ENCODE assay signal across 31 cellular contexts in the genomic region with DNA sequence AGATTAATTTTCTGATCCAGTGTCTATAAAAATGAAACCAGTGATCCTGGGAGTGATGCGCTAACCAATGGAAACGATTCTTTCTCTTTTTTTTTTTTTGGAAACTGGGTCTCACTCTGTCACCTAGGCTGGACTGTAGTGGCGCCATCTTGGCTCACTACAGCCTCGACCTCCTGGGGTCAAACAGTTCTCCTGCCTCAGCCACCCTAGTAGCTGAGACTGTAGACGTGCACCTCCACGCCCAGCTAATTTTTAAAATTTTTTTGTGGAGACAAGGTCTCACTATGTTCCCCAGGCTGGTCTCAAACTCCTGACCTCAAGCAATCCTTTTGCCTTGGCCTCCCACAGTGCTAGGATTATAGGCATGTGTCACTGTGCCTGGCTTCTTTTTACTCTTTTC. TPM values are rescaled to one million over a fixed set of nuclear protein-coding genes. Genes with fewer than 3 reads are reported as not detected.
DNase-seq lines count a peak whose midpoint lies in the region; ATAC-seq, FAIRE-seq and TF ChIP-seq lines count a peak whose summit lies in the region.
"Had no signal": no experiment of that assay in that cellular context is flagged by ENCODE, and none has a peak within 500 bp of the region (broad histone marks: within the 10 kb centered on the region; RNA-seq: fewer than 3 reads in every experiment).

No MANE protein-coding gene starts in this region.

- H3K4me1 ChIP-seq in ACC112 (ENCODE audit: control insufficient read depth, insufficient read depth, low read length, unreplicated experiment) (peaks cover 18% of the 10 kb centered on the region), GM23248 (ENCODE audit: insufficient read depth) (peaks cover 26% of the 10 kb centered on the region), osteoblast (ENCODE audit: insufficient read depth, low read length) (peaks cover 29% of the 10 kb centered on the region), right atrium auricular region (peaks cover 0 to 10% of the 10 kb centered on the region in 2 donors)

- H4K20me1 ChIP-seq in GM23248 (ENCODE audit: insufficient read depth) (no peaks in the 10 kb centered on the region), osteoblast (ENCODE audit: insufficient read depth, low read length) (no peaks in the 10 kb centered on the region)
- H4K20me1 ChIP-seq: BLaER1 had no signal

- peaks cover 20% of the 10 kb centered on the region for H3F3A ChIP-seq in GM23248 (ENCODE audit: insufficient read depth)

- H3K36me3 Mint-ChIP-seq in naive thymus-derived CD8-positive, alpha-beta T cell, result no peaks in the 10 kb centered on the region

- H3K9ac ChIP-seq in GM23248, result peak overlapping the region; percentile 28; the same call in 1 of the 2 replicates
- H3K9ac ChIP-seq: BLaER1 had no signal

- H3K27me3 Mint-ChIP-seq in naive thymus-derived CD8-positive, alpha-beta T cell, result peaks cover 0 to 5% (median 0%) of the 10 kb centered on the region in 5 donors
- H3K27me3 Mint-ChIP-seq: activated CD4-positive, alpha-beta T cell treated with anti-CD3 and anti-CD28 coated beads, Interleukin-2, amount 10 ng/mL, durations not matched to agents 24 days and 14 days; stimulated activated naive CD8-positive, alpha-beta T cell treated with anti-CD3 and anti-CD28 coated beads, Interleukin-15, Interleukin-2, amounts not matched to agents 100 ng/mL and 50 ng/mL, for 24 hours had no signal

- peaks cover 6 to 18% (median 15%) of the 10 kb centered on the region in 4 donors for H3K4me1 Mint-ChIP-seq in naive thymus-derived CD8-positive, alpha-beta T cell

- H3K36me3 ChIP-seq in ACC112 (ENCODE audit: insufficient read depth, low read length) (no peaks in the 10 kb centered on the region), GM23248 (ENCODE audit: low read depth) (no peaks in the 10 kb centered on the region), brain microvascular endothelial cell (replicated peaks) (no peaks in the 10 kb centered on the region), osteoblast (ENCODE audit: insufficient read depth, low read length) (no peaks in the 10 kb centered on the region), right atrium auricular region (no peaks in the 10 kb centered on the region)
- H3K36me3 ChIP-seq: BLaER1, gastroesophageal sphincter, lower lobe of right lung, ovary, thyroid gland, vagina had no signal

- ATAC-seq in naive thymus-derived CD8-positive, alpha-beta T cell, result no peak
- ATAC-seq: activated naive CD8-positive, alpha-beta T cell treated with anti-CD3 and anti-CD28 coated beads, Interleukin-2, amount 50 U/mL, for 24 hours; gastroesophageal sphincter; lower lobe of right lung; Panc1 had no signal

- H3K27ac ChIP-seq in ACC112 (ENCODE audit: low read depth, low read length) (peak overlapping the region; percentile 71), GM23248 (peak overlapping the region; percentile 58), brain microvascular endothelial cell (peak overlapping the region; percentile 73), osteoblast (ENCODE audit: low read depth, low read length) (peak overlapping the region; percentile 73), right atrium auricular region (no peak overlapping the region)
- H3K27ac ChIP-seq: BLaER1, gastroesophageal sphincter, hepatocyte, lower lobe of right lung, ovary, thyroid gland, vagina, WERI-Rb-1 had no signal

- WGBS in GM23248 (ENCODE audit: low coverage in 1 of 2, low lambda C conversion rate in 2 of 2, missing lambda C conversion rate in 2 of 2), 2 experiments, result 84 to 90% methylated on average over 6 of the region's 6 CpGs

- H3K27me3 ChIP-seq in ACC112 (ENCODE audit: insufficient read depth, low read length) (no peaks in the 10 kb centered on the region), GM23248 (replicated peaks; ENCODE audit: insufficient read depth) (no peaks in the 10 kb centered on the region), brain microvascular endothelial cell (replicated peaks) (no peaks in the 10 kb centered on the region), osteoblast (ENCODE audit: insufficient read depth, low read length) (no peaks in the 10 kb centered on the region), right atrium auricular region (no peaks in the 10 kb centered on the region)
- H3K27me3 ChIP-seq: BLaER1, gastroesophageal sphincter, hepatocyte, ovary, thyroid gland, vagina had no signal

- FAIRE-seq in GM12892 (lab: Jason Lieb, UNC), result no peak
- FAIRE-seq: G401.6 had no signal

- in situ Hi-C loops in GM23248 (cut with MboI), result no loop called here
- in situ Hi-C loops in brain microvascular endothelial cell (cut with HindIII; ENCODE audit: low pct_ligation_motif_present, low sequenced_read_pairs), result no loop called here
- in situ Hi-C loops in GM13976 (cut with MboI; ENCODE audit: low sequenced_read_pairs, unreplicated experiment), result no loop called here

- POLR2A ChIA-PET in naive thymus-derived CD8-positive, alpha-beta T cell (lab: Charles Lee), result no interaction called here

- H3K9me3 ChIP-seq in GM23248 (ENCODE audit: low read depth), result no peaks in the 10 kb centered on the region
- no peaks in the 10 kb centered on the region for H3K9me3 ChIP-seq in osteoblast (ENCODE audit: low read depth, low read length)
- no peaks in the 10 kb centered on the region for H3K9me3 ChIP-seq in right atrium auricular region
- H3K9me3 ChIP-seq: BLaER1, gastroesophageal sphincter, lower lobe of right lung, ovary, thyroid gland, vagina had no signal

- no peak for TF ChIP-seq POLR2A in GM12892 (IDR thresholded peaks at IDR 0.05; ENCODE audit: low read depth, low read length)

- TF ChIP-seq CTCF in brain microvascular endothelial cell (IDR thresholded peaks at IDR 0.05; ENCODE audit: low read depth, low read length, missing control alignments) (no peak), osteoblast (IDR thresholded peaks at IDR 0.05; ENCODE audit: extremely low read depth, low read depth, low read length) (no peak), right atrium auricular region (IDR thresholded peaks at IDR 0.05) (no peak), GM13976 (IDR thresholded peaks at IDR 0.05; ENCODE audit: borderline replicate concordance, control extremely low read depth, extremely low read depth, insufficient read depth, missing control alignments) (no peak)

- H3K4me3 ChIP-seq in ACC112 (ENCODE audit: low read depth, low read length) (no peak overlapping the region), GM23248 (no peak overlapping the region), brain microvascular endothelial cell (ENCODE audit: low read depth, low read length) (no peak overlapping the region), osteoblast (ENCODE audit: insufficient read depth, low read length) (no peak overlapping the region), right atrium auricular region (no peak overlapping the region)
- H3K4me3 ChIP-seq: BLaER1, gastroesophageal sphincter, hepatocyte, lower lobe of right lung, ovary, thyroid gland, vagina had no signal

- DNase-seq in GM23248 (no peak), brain microvascular endothelial cell (no peak), osteoblast (ENCODE audit: insufficient read length, low spot score, missing footprints) (no peak), GM12892 (ENCODE audit: insufficient read length) (no peak), right atrium auricular region (ENCODE audit: low spot score) (no peak), GM13976 (ENCODE audit: low spot score) (no peak)
- DNase-seq in naive thymus-derived CD8-positive, alpha-beta T cell, result no peak
- DNase-seq: activated CD4-positive, alpha-beta T cell treated with anti-CD3 and anti-CD28 coated beads, Interleukin-2, amount 10 ng/mL, durations not matched to agents 24 days and 14 days; activated effector memory CD4-positive, alpha-beta T cell treated with Interleukin-2 at 50 U/mL for 16 hours; activated naive CD8-positive, alpha-beta T cell treated with anti-CD3 and anti-CD28 coated beads, Interleukin-2, amount 50 U/mL, for 24 hours; activated T-cell treated with anti-CD3 and anti-CD28 coated beads, Interleukin-2, amount 50 U/mL, for 1 hour; DMS53; lower lobe of right lung; NCI-H146; NCI-H2107; ovary; retina; SIG-M5; stimulated activated CD4-positive, alpha-beta T cell treated with anti-CD3 and anti-CD28 coated beads, Interleukin-1b, Interleukin-23, amount 100 ng/mL, for 48 hours; thyroid gland; WERI-Rb-1 had no signal

- H3K27ac Mint-ChIP-seq in naive thymus-derived CD8-positive, alpha-beta T cell, result peak overlapping the region in 1 of 10 donors; percentile 24
- H3K27ac Mint-ChIP-seq: activated CD4-positive, alpha-beta T cell treated with anti-CD3 and anti-CD28 coated beads, Interleukin-2, amount 10 ng/mL, durations not matched to agents 24 days and 14 days; activated naive CD8-positive, alpha-beta T cell treated with anti-CD3 and anti-CD28 coated beads, Interleukin-2, amount 50 U/mL, for 24 hours; nephron; stimulated activated naive CD8-positive, alpha-beta T cell treated with anti-CD3 and anti-CD28 coated beads, Interleukin-15, Interleukin-2, amounts not matched to agents 100 ng/mL and 50 ng/mL, for 24 hours had no signal

- H2AFZ ChIP-seq in ACC112 (ENCODE audit: low read length, unreplicated experiment) (no peak overlapping the region), GM23248 (no peak overlapping the region), osteoblast (ENCODE audit: low read length) (no peak overlapping the region)
- H2AFZ ChIP-seq: hepatocyte had no signal

- no peak overlapping the region for H3K4me3 Mint-ChIP-seq in naive thymus-derived CD8-positive, alpha-beta T cell
- H3K4me3 Mint-ChIP-seq: activated CD4-positive, alpha-beta T cell treated with anti-CD3 and anti-CD28 coated beads, Interleukin-2, amount 10 ng/mL, durations not matched to agents 24 days and 14 days; activated naive CD8-positive, alpha-beta T cell treated with anti-CD3 and anti-CD28 coated beads, Interleukin-2, amount 50 U/mL, for 24 hours; central memory CD8-positive, alpha-beta T cell; stimulated activated naive CD8-positive, alpha-beta T cell treated with anti-CD3 and anti-CD28 coated beads, Interleukin-15, Interleukin-2, amounts not matched to agents 100 ng/mL and 50 ng/mL, for 24 hours had no signal

- H3K79me2 ChIP-seq in ACC112 (ENCODE audit: control insufficient read depth, insufficient read depth, low read length, unreplicated experiment), result peaks cover 11% of the 10 kb centered on the region
- H3K79me2 ChIP-seq in GM23248 (ENCODE audit: insufficient read depth), result peaks cover 10% of the 10 kb centered on the region
- H3K79me2 ChIP-seq in osteoblast (ENCODE audit: insufficient read depth, low read length), result peaks cover 8% of the 10 kb centered on the region

- H3K9me3 Mint-ChIP-seq in naive thymus-derived CD8-positive, alpha-beta T cell, result no peaks in the 10 kb centered on the region
- H3K9me3 Mint-ChIP-seq: activated CD4-positive, alpha-beta T cell treated with anti-CD3 and anti-CD28 coated beads, Interleukin-2, amount 10 ng/mL, durations not matched to agents 24 days and 14 days; activated naive CD8-positive, alpha-beta T cell treated with anti-CD3 and anti-CD28 coated beads, Interleukin-2, amount 50 U/mL, for 24 hours; central memory CD8-positive, alpha-beta T cell; nephron; stimulated activated naive CD8-positive, alpha-beta T cell treated with anti-CD3 and anti-CD28 coated beads, Interleukin-15, Interleukin-2, amounts not matched to agents 100 ng/mL and 50 ng/mL, for 24 hours had no signal

- H3K9me2 ChIP-seq in GM23248 (ENCODE audit: insufficient read depth), result no peaks in the 10 kb centered on the region

- no peak overlapping the region for H3K4me2 ChIP-seq in GM23248 (ENCODE audit: unreplicated experiment)
- H3K4me2 ChIP-seq in osteoblast (ENCODE audit: insufficient read depth, low read length), result peak overlapping the region; percentile 47
- H3K4me2 ChIP-seq: BLaER1, hepatocyte had no signal

RNA-seq across cellular contexts. Expression of gene RCC2, which starts 3.4 kb away (rescaled TPM):
- 34.4 and 38.3 TPM in 2 replicates for total RNA-seq in GM23248 (2014; rRNA removed; shearing (Covaris generic))
- polyA plus RNA-seq in GM23248 (2016; fragmentation: Nextera tagmentation; extraction: Ambion mirVana), result 10.9 and 11.3 TPM in 2 replicates
- total RNA-seq in osteoblast (61.9 and 71.3 TPM in 2 replicates), right atrium auricular region (10 to 100 TPM in 1 of 2 donors, 1 to 10 TPM in 1; 9.1 to 11.2 TPM)
- 57.2 TPM for polyA plus RNA-seq in GM12892 (2012; ENCODE audit: missing spikeins)
- 10 to 100 TPM; 60.9 to 61.9 TPM for total RNA-seq in naive thymus-derived CD8-positive, alpha-beta T cell
- polyA plus RNA-seq in naive thymus-derived CD8-positive, alpha-beta T cell, result 10 to 100 TPM; 20.8 to 37.5 (median 26.0) TPM

Comparison
In these comparisons a context has a peak if more than half of its experiments do, and no peak if none do; other contexts are left out.
1. H3K27ac ChIP-seq: peak in ACC112 (single experiment), GM23248 (single experiment), brain microvascular endothelial cell (single experiment) and osteoblast (single experiment); none in right atrium auricular region (0 of 2).